9 cellular contexts compared by ENCODE assay signal in the genomic region with DNA sequence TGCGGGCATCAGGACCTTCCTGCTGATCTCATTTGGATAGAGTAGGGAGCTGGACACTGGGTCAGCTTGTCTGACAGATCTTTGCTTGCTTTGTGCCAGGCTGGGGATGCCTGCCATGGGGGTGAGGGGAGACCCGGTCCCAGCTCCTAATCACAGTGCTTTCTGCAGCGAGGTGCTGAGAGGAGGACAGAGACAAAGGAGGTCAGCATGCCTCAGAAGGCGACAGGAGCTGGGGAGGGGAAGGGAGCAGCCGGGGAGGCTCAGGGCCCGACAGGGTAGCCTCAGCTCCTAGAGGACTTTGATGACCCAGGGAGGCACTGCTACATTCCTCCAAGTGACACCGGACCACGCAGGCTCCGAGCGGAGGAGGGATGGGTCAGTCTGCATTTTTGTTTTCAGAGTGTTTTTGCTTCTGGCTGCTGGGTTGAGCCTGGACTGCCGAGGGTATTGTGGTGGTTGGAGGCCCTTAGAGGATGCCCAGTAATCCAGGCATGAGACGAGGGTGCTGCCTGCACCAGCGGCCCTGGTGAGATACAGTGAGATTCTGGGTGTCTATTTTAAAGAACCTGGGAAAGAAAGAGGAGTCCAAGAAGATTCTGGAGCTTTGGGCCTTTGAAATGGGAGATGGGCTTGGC. TPM values are rescaled to one million over a fixed set of nuclear protein-coding genes. Genes with fewer than 3 reads are reported as not detected.
DNase-seq lines count a peak whose midpoint lies in the region; ATAC-seq and TF ChIP-seq lines count a peak whose summit lies in the region.
"Had no signal": no experiment of that assay in that cellular context is flagged by ENCODE, and none has a peak within 500 bp of the region (broad histone marks: within the 10 kb centered on the region; RNA-seq: fewer than 3 reads in every experiment).

No MANE protein-coding gene starts in this region.

- peaks cover 91% of the 10 kb centered on the region for H3K4me1 Mint-ChIP-seq in activated CD4-positive, alpha-beta T cell treated with anti-CD3 and anti-CD28 coated beads for 36 hours
- H3K4me1 Mint-ChIP-seq in activated naive CD8-positive, alpha-beta T cell (ENCODE audit: low read depth): peaks cover 93% of the 10 kb centered on the region
- H3K4me1 Mint-ChIP-seq in mesothelial cell of epicardium: peaks cover 7% of the 10 kb centered on the region

- TF ChIP-seq CTCF in mesothelial cell of epicardium (IDR thresholded peaks at IDR 0.05; ENCODE audit: unreplicated experiment) (no peak), suprapubic skin (IDR thresholded peaks at IDR 0.05) (no peak)

- no peaks in the 10 kb centered on the region for H3K27me3 Mint-ChIP-seq in activated CD4-positive, alpha-beta T cell treated with anti-CD3 and anti-CD28 coated beads for 36 hours
- no peaks in the 10 kb centered on the region for H3K27me3 Mint-ChIP-seq in activated naive CD8-positive, alpha-beta T cell
- no peaks in the 10 kb centered on the region for H3K27me3 Mint-ChIP-seq in mesothelial cell of epicardium (ENCODE audit: low read depth)

- no peaks in the 10 kb centered on the region for H3K27me3 ChIP-seq in suprapubic skin
- H3K27me3 ChIP-seq: MG63 had no signal

- peak overlapping the region; percentile 99 for H3K27ac Mint-ChIP-seq in activated CD4-positive, alpha-beta T cell treated with anti-CD3 and anti-CD28 coated beads for 36 hours
- peak overlapping the region; percentile 99 for H3K27ac Mint-ChIP-seq in activated naive CD8-positive, alpha-beta T cell
- peak overlapping the region; percentile 55 for H3K27ac Mint-ChIP-seq in mesothelial cell of epicardium

- H3K4me3 Mint-ChIP-seq in activated CD4-positive, alpha-beta T cell treated with anti-CD3 and anti-CD28 coated beads for 36 hours: peak overlapping the region; percentile 74
- H3K4me3 Mint-ChIP-seq in activated naive CD8-positive, alpha-beta T cell: peak overlapping the region; percentile 88
- no peak overlapping the region for H3K4me3 Mint-ChIP-seq in mesothelial cell of epicardium

- H3K9me3 Mint-ChIP-seq in activated CD4-positive, alpha-beta T cell treated with anti-CD3 and anti-CD28 coated beads for 36 hours (ENCODE audit: low read depth): no peaks in the 10 kb centered on the region
- no peaks in the 10 kb centered on the region for H3K9me3 Mint-ChIP-seq in activated naive CD8-positive, alpha-beta T cell (ENCODE audit: low read depth)
- H3K9me3 Mint-ChIP-seq in mesothelial cell of epicardium: no peaks in the 10 kb centered on the region

- DNase-seq in activated CD4-positive, alpha-beta T cell treated with anti-CD3 and anti-CD28 coated beads for 36 hours: no peak
- DNase-seq in activated CD4-positive, alpha-beta T cell treated with anti-CD3 and anti-CD28 coated beads, Interleukin-2, amount 50 U/mL, for 4 hours: no peak
- no peak for DNase-seq in mesothelial cell of epicardium (ENCODE audit: low spot score in 2 of 2, unreplicated experiment in 2 of 2)
- no peak for DNase-seq in suprapubic skin (ENCODE audit: low spot score in 2 of 2)
- DNase-seq in HCEC 1CT: no peak
- no peak for DNase-seq in SK-N-DZ (ENCODE audit: low spot score)
- no peak for DNase-seq in HT-29 (ENCODE audit: low spot score)
- DNase-seq: MG63 had no signal

- WGBS in suprapubic skin: 60% methylated on average over 12 of the region's 13 CpGs

- peak overlapping the region; percentile 17 for H3K4me3 ChIP-seq in suprapubic skin
- H3K4me3 ChIP-seq: MG63 had no signal

- peaks cover 90% of the 10 kb centered on the region for H3K36me3 Mint-ChIP-seq in activated CD4-positive, alpha-beta T cell treated with anti-CD3 and anti-CD28 coated beads for 36 hours (ENCODE audit: low read depth)
- H3K36me3 Mint-ChIP-seq in activated naive CD8-positive, alpha-beta T cell: peaks cover 8% of the 10 kb centered on the region
- peaks cover 32% of the 10 kb centered on the region for H3K36me3 Mint-ChIP-seq in mesothelial cell of epicardium

- TF ChIP-seq EP300 in suprapubic skin (IDR thresholded peaks at IDR 0.05): no peak

- no peaks in the 10 kb centered on the region for H3K9me3 ChIP-seq in suprapubic skin
- H3K9me3 ChIP-seq: MG63 had no signal

- ATAC-seq in activated CD4-positive, alpha-beta T cell treated with anti-CD3 and anti-CD28 coated beads for 36 hours: no peak

- POLR2A ChIA-PET in activated CD4-positive, alpha-beta T cell treated with anti-CD3 and anti-CD28 coated beads for 36 hours (lab: Charles Lee): interaction anchor here (0.6 to 3.2 kb wide), 7 partner anchors 10 to 37 kb away, joined by 3 to 26 read pairs (median 5); no protein-coding TSS in a partner anchor

- peaks cover 31% of the 10 kb centered on the region for H3K36me3 ChIP-seq in suprapubic skin

- CTCF ChIA-PET in activated CD4-positive, alpha-beta T cell treated with anti-CD3 and anti-CD28 coated beads for 36 hours (lab: Charles Lee): interaction anchor here (0.8 to 3.0 kb wide), 6 partner anchors 9 to 100 kb away, joined by 3 to 15 read pairs (median 4); no protein-coding TSS in a partner anchor

- intact Hi-C loops in activated CD4-positive, alpha-beta T cell treated with anti-CD3 and anti-CD28 coated beads for 36 hours (cut with DNase I, micrococcal nuclease): loop anchor here (1.0 to 10.0 kb wide), 9 partner anchors 10 to 1496 kb away; partner anchors contain the start of genes CASS4 (in 1 of the 2), PMEPA1 (in 1 of the 2) and VAPB (in 1 of the 2)

- no peak for TF ChIP-seq POLR2A in suprapubic skin (IDR thresholded peaks at IDR 0.05)

- peaks cover 53% of the 10 kb centered on the region for H3K4me1 ChIP-seq in suprapubic skin

- peak overlapping the region; percentile 28 for H3K27ac ChIP-seq in suprapubic skin

RNA-seq across cellular contexts. Expression of gene RBM38, which starts 7.8 kb away (rescaled TPM):
- total RNA-seq in activated CD4-positive, alpha-beta T cell treated with anti-CD3 and anti-CD28 coated beads for 36 hours: 100 to 1,000 TPM in 1 of 2 experiments, 10 to 100 TPM in 1; 96.5 to 101 TPM
- total RNA-seq in mesothelial cell of epicardium: 23.8 to 25.6 TPM (median 25.3 TPM) in 3 replicates
- total RNA-seq in suprapubic skin: 10 to 100 TPM in 3 of 4 donors, 1 to 10 TPM in 1; 8.7 to 16.7 (median 12.8) TPM
- 73.7 and 78.2 TPM in 2 replicates for polyA plus RNA-seq in SK-N-DZ (2014; cell fraction: cytosol; rRNA removed)
- 38.1 and 43.3 TPM in 2 replicates for polyA plus RNA-seq in SK-N-DZ (2014; cell fraction: nucleus; rRNA removed)
- 98.7 and 102 TPM in 2 replicates for total RNA-seq in HT-29 (2014; rRNA removed; shearing (Covaris generic))

RNA-seq across cellular contexts. Expression of gene RAE1, which starts 48.0 kb away (rescaled TPM):
- 10 to 100 TPM; 42.7 to 48.9 TPM for total RNA-seq in activated CD4-positive, alpha-beta T cell treated with anti-CD3 and anti-CD28 coated beads for 36 hours
- total RNA-seq in mesothelial cell of epicardium (44.3 to 45.2 TPM (median 44.4 TPM) in 3 replicates), suprapubic skin (10 to 100 TPM; 31.2 to 45.1 (median 37.2) TPM)
- polyA plus RNA-seq in SK-N-DZ (2014; cell fraction: cytosol; rRNA removed): 122 and 147 TPM in 2 replicates
- polyA plus RNA-seq in SK-N-DZ (2014; cell fraction: nucleus; rRNA removed): 79.9 and 108 TPM in 2 replicates
- total RNA-seq in HT-29 (2014; rRNA removed; shearing (Covaris generic)): 57.7 and 67.9 TPM in 2 replicates
